Comparison of ENCODE assay signal across 19 cellular contexts in genomic region chr17:6135216-6135615, GRCh38.
A peak's percentile ranks its signal among the peaks of the same experiment; 100 is the strongest.
DNase-seq lines count a peak whose midpoint lies in the region; ATAC-seq and FAIRE-seq lines count a peak whose summit lies in the region.
"Had no signal": no experiment of that assay in that cellular context is flagged by ENCODE, and none has a peak within 500 bp of the region (broad histone marks: within the 10 kb centered on the region; RNA-seq: fewer than 3 reads in every experiment).

No MANE protein-coding gene starts in this region.

- no peak for ATAC-seq in HG02798 (IDR thresholded peaks at IDR 0.05; ENCODE audit: poor library complexity, unreplicated experiment)
- ATAC-seq in GM21723 (IDR thresholded peaks at IDR 0.05; ENCODE audit: unreplicated experiment), result no peak
- ATAC-seq: CD8-positive, alpha-beta T cell; GM23338 had no signal

- FAIRE-seq in GM19239 (lab: Jason Lieb, UNC), result no peak
- FAIRE-seq: A204.1, G401.6, GM12892, H54 had no signal

- in situ Hi-C loops in G401 (cut with HindIII; ENCODE audit: low sequenced_read_pairs), result no loop called here

- DNase-seq in DMS 273 (lab: John Stamatoyannopoulos, UW; ENCODE audit: unreplicated experiment) (peak; percentile 1), DMS 273 treated with DMSO at 0.1 percent for 48 hours (lab: John Stamatoyannopoulos, UW) (no peak), G401 (ENCODE audit: low spot score) (peak; percentile 77), NCI-H446 (lab: John Stamatoyannopoulos, UW) (peak; percentile 57 to 86), cerebellum (ENCODE audit: low spot score) (peak; percentile 64), GM19239 (ENCODE audit: insufficient read length, low spot score) (no peak)
- DNase-seq: Caco-2; CD4-positive, CD25-positive, alpha-beta regulatory T cell; CD8-positive, alpha-beta T cell; DMS53; DMS79 treated with DMSO at 0.1 percent for 48 hours; HFFc6 had no signal

Comparison
In these comparisons a context has a peak if more than half of its experiments do, and no peak if none do; other contexts are left out.
1. DNase-seq: peak in DMS 273 (single experiment), G401 (single experiment), NCI-H446 (2 of 2) and cerebellum (single experiment); none in DMS 273 treated with DMSO at 0.1 percent for 48 hours (single experiment) and GM19239 (single experiment).